In the genomic region with DNA sequence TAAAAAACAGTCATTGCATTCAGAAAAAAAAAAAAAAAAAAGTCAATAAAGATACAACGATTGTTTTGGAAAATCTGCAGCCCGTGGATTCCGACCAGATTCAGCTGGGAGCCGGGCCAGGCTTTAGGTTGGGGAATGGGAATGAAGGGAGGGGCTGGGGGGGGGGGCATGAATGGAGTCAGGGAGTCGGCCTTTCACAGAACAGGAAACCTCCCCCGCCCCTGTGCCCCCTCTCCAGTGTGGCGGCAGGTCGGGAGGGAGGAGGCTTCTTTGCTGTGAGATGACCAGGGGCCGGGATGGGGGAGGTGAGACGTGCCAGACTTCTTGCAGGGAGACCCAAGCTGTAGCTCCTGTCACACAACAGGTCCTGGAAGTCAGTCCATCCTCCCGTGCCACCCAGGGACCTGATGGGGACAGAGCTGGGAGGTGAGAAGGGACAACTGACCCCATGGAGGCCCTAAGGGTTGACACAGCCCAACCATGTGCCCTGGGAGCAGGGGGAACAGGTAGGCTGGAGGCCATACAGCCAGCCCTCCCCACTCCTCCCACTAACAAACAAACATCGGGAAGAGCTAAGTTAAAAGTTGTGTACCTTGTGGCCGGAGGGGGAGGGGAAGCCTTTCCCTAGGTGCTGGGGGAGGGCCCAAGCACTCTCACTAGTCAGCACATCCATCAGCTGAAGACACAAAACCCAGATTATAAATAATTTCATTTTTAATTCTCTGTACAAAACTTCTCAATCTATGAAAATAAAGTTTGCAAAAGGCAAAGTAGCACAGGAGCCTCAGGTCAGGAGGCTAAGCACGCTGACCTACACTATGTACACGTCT, we compare ENCODE assay signal across 8 cellular contexts. TPM values are rescaled to one million over a fixed set of nuclear protein-coding genes. Genes with fewer than 3 reads are reported as not detected.
DNase-seq lines count a peak whose midpoint lies in the region; ATAC-seq and TF ChIP-seq lines count a peak whose summit lies in the region.

No MANE protein-coding gene starts in this region.

- no peak overlapping the region for H3K4me3 Mint-ChIP-seq in mesothelial cell of epicardium

- no peaks in the 10 kb centered on the region for H3K9me3 Mint-ChIP-seq in mesothelial cell of epicardium

- H3K4me1 Mint-ChIP-seq in mesothelial cell of epicardium: peaks cover 33% of the 10 kb centered on the region

- H3K27me3 Mint-ChIP-seq in mesothelial cell of epicardium (ENCODE audit: low read depth): no peaks in the 10 kb centered on the region

- H3K36me3 Mint-ChIP-seq in mesothelial cell of epicardium: peaks cover 5% of the 10 kb centered on the region

- peak; percentile 73 for DNase-seq in 8988T
- DNase-seq in H7: peak; percentile 82
- peak; percentile 78 for DNase-seq in astrocyte of the hippocampus (ENCODE audit: low read depth, low spot score)
- peak in 1 of 2 experiments; percentile 53 for DNase-seq in mesothelial cell of epicardium (ENCODE audit: low spot score in 2 of 2, unreplicated experiment in 2 of 2)
- DNase-seq in effector CD8-positive, alpha-beta T cell (lab: John Stamatoyannopoulos, UW): no peak
- DNase-seq in RPMI8226: no peak

- no peak for TF ChIP-seq CTCF in mesothelial cell of epicardium (IDR thresholded peaks at IDR 0.05; ENCODE audit: unreplicated experiment)

- H3K27me3 ChIP-seq in H7 (ENCODE audit: control insufficient read depth, insufficient read depth, low read length): peaks cover 18% of the 10 kb centered on the region

- H3K4me3 ChIP-seq in H7 (ENCODE audit: insufficient read depth, low read depth, low read length): no peak overlapping the region

- peaks cover 17% of the 10 kb centered on the region for H3K36me3 ChIP-seq in H7 (replicated peaks; ENCODE audit: control insufficient read depth, insufficient read depth, low read length)

- H3K27ac Mint-ChIP-seq in mesothelial cell of epicardium: peak overlapping the region; percentile 89

- ATAC-seq in HG03342 (IDR thresholded peaks at IDR 0.05; ENCODE audit: unreplicated experiment): no peak
- ATAC-seq in GM19328 (IDR thresholded peaks at IDR 0.05; ENCODE audit: unreplicated experiment): no peak

RNA-seq across cellular contexts. Expression of a gene that starts 25.2 kb away (rescaled TPM):
- total RNA-seq in H7 (2014; rRNA removed; shearing (Covaris generic)): 34.2 and 43.6 TPM in 2 replicates
- 179 to 187 TPM (median 181 TPM) in 3 replicates for total RNA-seq in mesothelial cell of epicardium

Comparison
In these comparisons a context has a peak if more than half of its experiments do, and no peak if none do; other contexts are left out.
1. DNase-seq: peak in 8988T (single experiment), H7 (single experiment) and astrocyte of the hippocampus (single experiment); none in effector CD8-positive, alpha-beta T cell (single experiment) and RPMI8226 (single experiment).